ENCODE assay signal across 1 cellular context in genomic region chr1:112675728-112676381, GRCh38.
TF ChIP-seq lines count a peak whose summit lies in the region.

No MANE protein-coding gene starts in this region.

TF ChIP-seq in GM12878, 131 proteins besides CTCF, POLR2A, EP300 and RAD21:
- TF ChIP-seq, protein P1, sequence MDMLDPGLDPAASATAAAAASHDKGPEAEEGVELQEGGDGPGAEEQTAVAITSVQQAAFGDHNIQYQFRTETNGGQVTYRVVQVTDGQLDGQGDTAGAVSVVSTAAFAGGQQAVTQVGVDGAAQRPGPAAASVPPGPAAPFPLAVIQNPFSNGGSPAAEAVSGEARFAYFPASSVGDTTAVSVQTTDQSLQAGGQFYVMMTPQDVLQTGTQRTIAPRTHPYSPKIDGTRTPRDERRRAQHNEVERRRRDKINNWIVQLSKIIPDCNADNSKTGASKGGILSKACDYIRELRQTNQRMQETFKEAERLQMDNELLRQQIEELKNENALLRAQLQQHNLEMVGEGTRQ (IDR thresholded peaks at IDR 0.05; ENCODE audit: borderline replicate concordance, low read depth, low read length) = no peak
- TF ChIP-seq RBBP5 (conservative IDR thresholded peaks at IDR 0.05) = no peak
- no peak for TF ChIP-seq TCF7 (IDR thresholded peaks at IDR 0.05; ENCODE audit: borderline replicate concordance)
- no peak for TF ChIP-seq IRF3 (IDR thresholded peaks at IDR 0.05)
- TF ChIP-seq ZNF217 (IDR thresholded peaks at IDR 0.05) = no peak
- TF ChIP-seq SIN3A (IDR thresholded peaks at IDR 0.05; ENCODE audit: low read depth, low read length) = no peak
- TF ChIP-seq NFXL1 (IDR thresholded peaks at IDR 0.05; ENCODE audit: borderline replicate concordance) = no peak
- no peak for TF ChIP-seq HDAC2 (IDR thresholded peaks at IDR 0.05)
- TF ChIP-seq RCOR1 (conservative IDR thresholded peaks at IDR 0.05; ENCODE audit: low read depth, low read length) = no peak
- no peak for TF ChIP-seq BRCA1 (IDR thresholded peaks at IDR 0.05; ENCODE audit: low read depth, low read length)
- TF ChIP-seq, protein P2, sequence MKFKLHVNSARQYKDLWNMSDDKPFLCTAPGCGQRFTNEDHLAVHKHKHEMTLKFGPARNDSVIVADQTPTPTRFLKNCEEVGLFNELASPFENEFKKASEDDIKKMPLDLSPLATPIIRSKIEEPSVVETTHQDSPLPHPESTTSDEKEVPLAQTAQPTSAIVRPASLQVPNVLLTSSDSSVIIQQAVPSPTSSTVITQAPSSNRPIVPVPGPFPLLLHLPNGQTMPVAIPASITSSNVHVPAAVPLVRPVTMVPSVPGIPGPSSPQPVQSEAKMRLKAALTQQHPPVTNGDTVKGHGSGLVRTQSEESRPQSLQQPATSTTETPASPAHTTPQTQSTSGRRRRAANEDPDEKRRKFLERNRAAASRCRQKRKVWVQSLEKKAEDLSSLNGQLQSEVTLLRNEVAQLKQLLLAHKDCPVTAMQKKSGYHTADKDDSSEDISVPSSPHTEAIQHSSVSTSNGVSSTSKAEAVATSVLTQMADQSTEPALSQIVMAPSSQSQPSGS (IDR thresholded peaks at IDR 0.05; ENCODE audit: low read length) = no peak
- TF ChIP-seq SUZ12 (IDR thresholded peaks at IDR 0.05; ENCODE audit: unreplicated experiment) = no peak
- no peak for TF ChIP-seq BHLHE40 (IDR thresholded peaks at IDR 0.05; ENCODE audit: borderline replicate concordance in 1 of 2, low read depth in 2 of 2, low read length in 1 of 2)
- TF ChIP-seq STAT1 (conservative IDR thresholded peaks at IDR 0.05) = no peak
- TF ChIP-seq, protein P3, sequence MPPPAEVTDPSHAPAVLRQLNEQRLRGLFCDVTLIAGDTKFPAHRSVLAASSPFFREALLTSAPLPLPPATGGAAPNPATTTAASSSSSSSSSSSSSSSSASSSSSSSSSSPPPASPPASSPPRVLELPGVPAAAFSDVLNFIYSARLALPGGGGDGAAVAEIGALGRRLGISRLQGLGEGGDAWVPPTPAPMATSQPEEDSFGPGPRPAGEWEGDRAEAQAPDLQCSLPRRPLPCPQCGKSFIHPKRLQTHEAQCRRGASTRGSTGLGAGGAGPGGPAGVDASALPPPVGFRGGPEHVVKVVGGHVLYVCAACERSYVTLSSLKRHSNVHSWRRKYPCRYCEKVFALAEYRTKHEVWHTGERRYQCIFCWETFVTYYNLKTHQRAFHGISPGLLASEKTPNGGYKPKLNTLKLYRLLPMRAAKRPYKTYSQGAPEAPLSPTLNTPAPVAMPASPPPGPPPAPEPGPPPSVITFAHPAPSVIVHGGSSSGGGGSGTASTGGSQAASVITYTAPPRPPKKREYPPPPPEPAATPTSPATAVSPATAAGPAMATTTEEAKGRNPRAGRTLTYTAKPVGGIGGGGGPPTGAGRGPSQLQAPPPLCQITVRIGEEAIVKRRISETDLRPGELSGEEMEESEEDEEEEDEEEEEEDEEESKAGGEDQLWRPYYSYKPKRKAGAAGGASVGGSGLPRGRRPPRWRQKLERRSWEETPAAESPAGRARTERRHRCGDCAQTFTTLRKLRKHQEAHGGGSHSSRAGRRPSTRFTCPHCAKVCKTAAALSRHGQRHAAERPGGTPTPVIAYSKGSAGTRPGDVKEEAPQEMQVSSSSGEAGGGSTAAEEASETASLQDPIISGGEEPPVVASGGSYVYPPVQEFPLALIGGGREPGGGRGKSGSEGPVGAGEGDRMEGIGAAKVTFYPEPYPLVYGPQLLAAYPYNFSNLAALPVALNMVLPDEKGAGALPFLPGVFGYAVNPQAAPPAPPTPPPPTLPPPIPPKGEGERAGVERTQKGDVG (CRISPR knock-in tag; IDR thresholded peaks at IDR 0.05) = no peak
- no peak for TF ChIP-seq FOXK2 (IDR thresholded peaks at IDR 0.05)
- no peak for TF ChIP-seq MTA2 (IDR thresholded peaks at IDR 0.05; ENCODE audit: low read depth)
